Comparison of ENCODE assay signal across 33 cellular contexts in genomic region chr20:13284830-13285229, GRCh38.
"Had no signal": no experiment of that assay in that cellular context is flagged by ENCODE, and none has a peak within 500 bp of the region (broad histone marks: within the 10 kb centered on the region; RNA-seq: fewer than 3 reads in every experiment).

No MANE protein-coding gene starts in this region.

- H3K4me3 ChIP-seq: esophagus squamous epithelium, gastrocnemius medialis, lower lobe of right lung, pancreas, prostate gland, skin epidermis, thoracic aorta had no signal

- H3K36me3 Mint-ChIP-seq: activated naive CD4-positive, alpha-beta T cell treated with anti-CD3 and anti-CD28 coated beads, Interleukin-2, amount 10 ng/mL, durations not matched to agents 7 days and 5 days; natural killer cell treated with Interleukin-12 subunit alpha and Interleukin-12 subunit beta and Interleukin-15 and Interleukin-18, amount 100 ng/mL, for 72 hours; stimulated activated effector memory CD8-positive, alpha-beta T cell treated with anti-CD3 and anti-CD28 coated beads, Interleukin-12 subunit alpha, Interleukin-12 subunit beta, amount 100 ng/mL, for 72 hours had no signal

- H3K4me1 Mint-ChIP-seq: activated CD4-positive, alpha-beta T cell treated with anti-CD3 and anti-CD28 coated beads, Interleukin-2, amount 10 ng/mL, durations not matched to agents 24 days and 14 days; activated naive CD4-positive, alpha-beta T cell treated with anti-CD3 and anti-CD28 coated beads, Interleukin-2, amount 10 ng/mL, durations not matched to agents 7 days and 5 days; stimulated activated effector memory CD8-positive, alpha-beta T cell treated with anti-CD3 and anti-CD28 coated beads, Interleukin-12 subunit alpha, Interleukin-12 subunit beta, amount 100 ng/mL, for 72 hours had no signal

- H3K9me3 Mint-ChIP-seq: activated CD4-positive, alpha-beta memory T cell treated with anti-CD3 and anti-CD28 coated beads for 36 hours; activated naive CD4-positive, alpha-beta T cell treated with anti-CD3 and anti-CD28 coated beads, Interleukin-2, amount 10 ng/mL, durations not matched to agents 7 days and 5 days; activated naive CD8-positive, alpha-beta T cell treated with anti-CD3 and anti-CD28 coated beads, Interleukin-2, amount 10 ng/mL, durations not matched to agents 7 days and 5 days; activated T-cell treated with anti-CD3 and anti-CD28 coated beads, Interleukin-2, amount 50 U/mL, for 24 hours; dendritic cell treated with granulocyte-macrophage colony-stimulating factor and Interleukin-4, amounts not matched to agents 40 ng/mL and 50 ng/mL, for 4 days; endodermal cell; natural killer cell treated with Interleukin-12 subunit alpha and Interleukin-12 subunit beta and Interleukin-15 and Interleukin-18, amount 100 ng/mL, for 72 hours; stimulated activated effector memory CD8-positive, alpha-beta T cell treated with anti-CD3 and anti-CD28 coated beads, Interleukin-12 subunit alpha, Interleukin-12 subunit beta, amount 100 ng/mL, for 72 hours; stimulated activated naive CD8-positive, alpha-beta T cell treated with anti-CD3 and anti-CD28 coated beads, Interleukin-15, Interleukin-2, amounts not matched to agents 100 ng/mL and 50 ng/mL, for 24 hours; T-helper 1 cell treated with Interleukin-12 subunit alpha and Interleukin-12 subunit beta and Interleukin-4 antibody, amounts not matched to agents 30 μg/mL and 1 μg/mL, for 36 hours had no signal

- ATAC-seq: gastrocnemius medialis; lower lobe of right lung; natural killer cell treated with Interleukin-12 subunit alpha and Interleukin-12 subunit beta and Interleukin-15 and Interleukin-18, amount 100 ng/mL, for 72 hours; pancreas; stimulated activated effector memory CD8-positive, alpha-beta T cell treated with anti-CD3 and anti-CD28 coated beads, Interleukin-12 subunit alpha, Interleukin-12 subunit beta, amount 100 ng/mL, for 72 hours had no signal

- H3K9me3 ChIP-seq: esophagus squamous epithelium, gastrocnemius medialis, lower lobe of right lung, pancreas, prostate gland, thoracic aorta had no signal

- FAIRE-seq: astrocyte, kidney, pancreas, urothelium cell line had no signal

- H3K27me3 ChIP-seq: brain microvascular endothelial cell, esophagus squamous epithelium, gastrocnemius medialis, pancreas had no signal

- H3K27ac Mint-ChIP-seq: activated CD4-positive, alpha-beta memory T cell treated with anti-CD3 and anti-CD28 coated beads for 36 hours; activated CD4-positive, alpha-beta T cell treated with anti-CD3 and anti-CD28 coated beads, Interleukin-2, amount 10 ng/mL, durations not matched to agents 24 days and 14 days; activated naive CD4-positive, alpha-beta T cell treated with anti-CD3 and anti-CD28 coated beads, Interleukin-2, amount 10 ng/mL, durations not matched to agents 7 days and 5 days; activated naive CD8-positive, alpha-beta T cell treated with anti-CD3 and anti-CD28 coated beads, Interleukin-2, amount 10 ng/mL, durations not matched to agents 7 days and 5 days; activated T-cell treated with anti-CD3 and anti-CD28 coated beads, Interleukin-2, amount 50 U/mL, for 24 hours; dendritic cell treated with granulocyte-macrophage colony-stimulating factor and Interleukin-4, amounts not matched to agents 40 ng/mL and 50 ng/mL, for 4 days; endodermal cell; natural killer cell treated with Interleukin-12 subunit alpha and Interleukin-12 subunit beta and Interleukin-15 and Interleukin-18, amount 100 ng/mL, for 72 hours; stimulated activated effector memory CD8-positive, alpha-beta T cell treated with anti-CD3 and anti-CD28 coated beads, Interleukin-12 subunit alpha, Interleukin-12 subunit beta, amount 100 ng/mL, for 72 hours; stimulated activated naive CD8-positive, alpha-beta T cell treated with anti-CD3 and anti-CD28 coated beads, Interleukin-15, Interleukin-2, amounts not matched to agents 100 ng/mL and 50 ng/mL, for 24 hours; T-helper 1 cell treated with Interleukin-12 subunit alpha and Interleukin-12 subunit beta and Interleukin-4 antibody, amounts not matched to agents 30 μg/mL and 1 μg/mL, for 36 hours had no signal

- H3K27me3 Mint-ChIP-seq: activated CD4-positive, alpha-beta memory T cell treated with anti-CD3 and anti-CD28 coated beads for 36 hours; activated T-cell treated with anti-CD3 and anti-CD28 coated beads, Interleukin-2, amount 50 U/mL, for 24 hours; dendritic cell treated with granulocyte-macrophage colony-stimulating factor and Interleukin-4, amounts not matched to agents 40 ng/mL and 50 ng/mL, for 4 days had no signal

- H3K27ac ChIP-seq: brain microvascular endothelial cell, esophagus squamous epithelium, gastrocnemius medialis, lower lobe of right lung, pancreas, prostate gland, thoracic aorta, WERI-Rb-1 had no signal

- H3K4me1 ChIP-seq: gastrocnemius medialis, lower lobe of right lung, pancreas, prostate gland had no signal

- DNase-seq: activated CD4-positive, alpha-beta memory T cell treated with anti-CD3 and anti-CD28 coated beads for 36 hours; activated CD4-positive, alpha-beta T cell treated with anti-CD3 and anti-CD28 coated beads, Interleukin-2, amount 10 ng/mL, durations not matched to agents 24 days and 14 days; activated CD4-positive, CD25-positive, alpha-beta regulatory T cell treated with anti-CD3 and anti-CD28 coated beads, Interleukin-2, amount 50 U/mL, for 72 hours; activated CD8-positive, alpha-beta memory T cell treated with anti-CD3 and anti-CD28 coated beads, Interleukin-2, amount 50 U/mL, for 4 hours; activated gamma-delta T cell; activated naive CD4-positive, alpha-beta T cell treated with anti-CD3 and anti-CD28 coated beads, Interleukin-2, amount 10 ng/mL, durations not matched to agents 7 days and 5 days; activated naive CD8-positive, alpha-beta T cell treated with anti-CD3 and anti-CD28 coated beads, Interleukin-2, amount 10 ng/mL, durations not matched to agents 7 days and 5 days; activated T-cell treated with anti-CD3 and anti-CD28 coated beads, Interleukin-2, amount 50 U/mL, for 24 hours; brain microvascular endothelial cell; central memory CD4-positive, alpha-beta T cell; endodermal cell; esophagus squamous epithelium; gastrocnemius medialis; hippocampal formation; kidney; lower lobe of right lung; mesendoderm; pancreas; retina; stimulated activated CD4-positive, alpha-beta T cell treated with anti-CD3 and anti-CD28 coated beads, Interleukin-12 subunit alpha, Interleukin-12 subunit beta, amount 100 ng/mL, for 4 hours; stimulated activated CD4-positive, alpha-beta T cell treated with anti-CD3 and anti-CD28 coated beads, Interleukin-4, amount 100 ng/mL, for 1 hour; T-helper 9 cell; WERI-Rb-1 had no signal

- H3K4me3 Mint-ChIP-seq: activated CD4-positive, alpha-beta memory T cell treated with anti-CD3 and anti-CD28 coated beads for 36 hours; activated CD4-positive, alpha-beta T cell treated with anti-CD3 and anti-CD28 coated beads, Interleukin-2, amount 10 ng/mL, durations not matched to agents 24 days and 14 days; activated naive CD4-positive, alpha-beta T cell treated with anti-CD3 and anti-CD28 coated beads, Interleukin-2, amount 10 ng/mL, durations not matched to agents 7 days and 5 days; activated naive CD8-positive, alpha-beta T cell treated with anti-CD3 and anti-CD28 coated beads, Interleukin-2, amount 10 ng/mL, durations not matched to agents 7 days and 5 days; activated T-cell treated with anti-CD3 and anti-CD28 coated beads, Interleukin-2, amount 50 U/mL, for 24 hours; dendritic cell treated with granulocyte-macrophage colony-stimulating factor and Interleukin-4, amounts not matched to agents 40 ng/mL and 50 ng/mL, for 4 days; endodermal cell; natural killer cell treated with Interleukin-12 subunit alpha and Interleukin-12 subunit beta and Interleukin-15 and Interleukin-18, amount 100 ng/mL, for 72 hours; stimulated activated effector memory CD8-positive, alpha-beta T cell treated with anti-CD3 and anti-CD28 coated beads, Interleukin-12 subunit alpha, Interleukin-12 subunit beta, amount 100 ng/mL, for 72 hours; stimulated activated naive CD8-positive, alpha-beta T cell treated with anti-CD3 and anti-CD28 coated beads, Interleukin-15, Interleukin-2, amounts not matched to agents 100 ng/mL and 50 ng/mL, for 24 hours; T-helper 1 cell treated with Interleukin-12 subunit alpha and Interleukin-12 subunit beta and Interleukin-4 antibody, amounts not matched to agents 30 μg/mL and 1 μg/mL, for 36 hours had no signal

- H3K36me3 ChIP-seq: brain microvascular endothelial cell, esophagus squamous epithelium, gastrocnemius medialis, lower lobe of right lung, pancreas, prostate gland, thoracic aorta, WERI-Rb-1 had no signal
